ENCODE assay signal across 1 cellular context in genomic region chrX:1391707-1392375, GRCh38.
TF ChIP-seq lines count a peak whose summit lies in the region.

SLC25A6 (minus strand) TSS chrX:1392113; CDS start chrX:1392009, 104 bp downstream.

TF ChIP-seq in HepG2, 621 proteins besides CTCF, POLR2A, EP300 and RAD21 (continued from another document and continues in another):
- TF ChIP-seq MED8 (CRISPR knock-in tag; IDR thresholded peaks at IDR 0.05; ENCODE audit: insufficient replicate concordance) = peak; percentile 91
- TF ChIP-seq FOXM1 (CRISPR knock-in tag; IDR thresholded peaks at IDR 0.05) = no peak
- TF ChIP-seq RBFOX2 (IDR thresholded peaks at IDR 0.05; ENCODE audit: low read depth, low read length) = peak; percentile 98
- TF ChIP-seq NR1H2 (CRISPR knock-in tag; IDR thresholded peaks at IDR 0.05; ENCODE audit: borderline replicate concordance, low read depth) = no peak
- TF ChIP-seq POLR2G (IDR thresholded peaks at IDR 0.05; ENCODE audit: low read depth, low read length) = peak; percentile 94
- TF ChIP-seq, protein P1, sequence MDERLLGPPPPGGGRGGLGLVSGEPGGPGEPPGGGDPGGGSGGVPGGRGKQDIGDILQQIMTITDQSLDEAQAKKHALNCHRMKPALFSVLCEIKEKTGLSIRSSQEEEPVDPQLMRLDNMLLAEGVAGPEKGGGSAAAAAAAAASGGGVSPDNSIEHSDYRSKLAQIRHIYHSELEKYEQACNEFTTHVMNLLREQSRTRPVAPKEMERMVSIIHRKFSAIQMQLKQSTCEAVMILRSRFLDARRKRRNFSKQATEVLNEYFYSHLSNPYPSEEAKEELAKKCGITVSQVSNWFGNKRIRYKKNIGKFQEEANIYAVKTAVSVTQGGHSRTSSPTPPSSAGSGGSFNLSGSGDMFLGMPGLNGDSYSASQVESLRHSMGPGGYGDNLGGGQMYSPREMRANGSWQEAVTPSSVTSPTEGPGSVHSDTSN (CRISPR knock-in tag; IDR thresholded peaks at IDR 0.05) = no peak
- TF ChIP-seq ZNF432 (CRISPR knock-in tag; IDR thresholded peaks at IDR 0.05; ENCODE audit: borderline replicate concordance) = no peak
- TF ChIP-seq NFE2 (CRISPR knock-in tag; IDR thresholded peaks at IDR 0.05) = no peak
- TF ChIP-seq GMEB1 (CRISPR knock-in tag; IDR thresholded peaks at IDR 0.05; ENCODE audit: borderline replicate concordance) = peak; percentile 87
- TF ChIP-seq ZSCAN21 (CRISPR knock-in tag; IDR thresholded peaks at IDR 0.05; ENCODE audit: borderline replicate concordance) = peak; percentile 58; the same call in 1 of the 2 replicates
- TF ChIP-seq RNF219 (CRISPR knock-in tag; IDR thresholded peaks at IDR 0.05) = no peak
- peak; percentile 71 for TF ChIP-seq ZNF563 (CRISPR knock-in tag; IDR thresholded peaks at IDR 0.05)
- TF ChIP-seq, protein P2, sequence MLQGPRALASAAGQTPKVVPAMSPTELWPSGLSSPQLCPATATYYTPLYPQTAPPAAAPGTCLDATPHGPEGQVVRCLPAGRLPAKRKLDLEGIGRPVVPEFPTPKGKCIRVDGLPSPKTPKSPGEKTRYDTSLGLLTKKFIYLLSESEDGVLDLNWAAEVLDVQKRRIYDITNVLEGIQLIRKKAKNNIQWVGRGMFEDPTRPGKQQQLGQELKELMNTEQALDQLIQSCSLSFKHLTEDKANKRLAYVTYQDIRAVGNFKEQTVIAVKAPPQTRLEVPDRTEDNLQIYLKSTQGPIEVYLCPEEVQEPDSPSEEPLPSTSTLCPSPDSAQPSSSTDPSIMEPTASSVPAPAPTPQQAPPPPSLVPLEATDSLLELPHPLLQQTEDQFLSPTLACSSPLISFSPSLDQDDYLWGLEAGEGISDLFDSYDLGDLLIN (CRISPR knock-in tag; IDR thresholded peaks at IDR 0.05; ENCODE audit: borderline replicate concordance) = peak; percentile 86; the same call in 1 of the 2 replicates
- peak; percentile 58 for TF ChIP-seq MED13 (CRISPR knock-in tag; IDR thresholded peaks at IDR 0.05)
- peak; percentile 49; the same call in 1 of the 2 replicates for TF ChIP-seq ZNF891 (CRISPR knock-in tag; IDR thresholded peaks at IDR 0.05)
- no peak for TF ChIP-seq KLF9 (CRISPR knock-in tag; IDR thresholded peaks at IDR 0.05; ENCODE audit: low read depth)
- TF ChIP-seq KLF16 (CRISPR knock-in tag; IDR thresholded peaks at IDR 0.05) = no peak; a peak in 2 of 4 replicates
- TF ChIP-seq, protein P3, sequence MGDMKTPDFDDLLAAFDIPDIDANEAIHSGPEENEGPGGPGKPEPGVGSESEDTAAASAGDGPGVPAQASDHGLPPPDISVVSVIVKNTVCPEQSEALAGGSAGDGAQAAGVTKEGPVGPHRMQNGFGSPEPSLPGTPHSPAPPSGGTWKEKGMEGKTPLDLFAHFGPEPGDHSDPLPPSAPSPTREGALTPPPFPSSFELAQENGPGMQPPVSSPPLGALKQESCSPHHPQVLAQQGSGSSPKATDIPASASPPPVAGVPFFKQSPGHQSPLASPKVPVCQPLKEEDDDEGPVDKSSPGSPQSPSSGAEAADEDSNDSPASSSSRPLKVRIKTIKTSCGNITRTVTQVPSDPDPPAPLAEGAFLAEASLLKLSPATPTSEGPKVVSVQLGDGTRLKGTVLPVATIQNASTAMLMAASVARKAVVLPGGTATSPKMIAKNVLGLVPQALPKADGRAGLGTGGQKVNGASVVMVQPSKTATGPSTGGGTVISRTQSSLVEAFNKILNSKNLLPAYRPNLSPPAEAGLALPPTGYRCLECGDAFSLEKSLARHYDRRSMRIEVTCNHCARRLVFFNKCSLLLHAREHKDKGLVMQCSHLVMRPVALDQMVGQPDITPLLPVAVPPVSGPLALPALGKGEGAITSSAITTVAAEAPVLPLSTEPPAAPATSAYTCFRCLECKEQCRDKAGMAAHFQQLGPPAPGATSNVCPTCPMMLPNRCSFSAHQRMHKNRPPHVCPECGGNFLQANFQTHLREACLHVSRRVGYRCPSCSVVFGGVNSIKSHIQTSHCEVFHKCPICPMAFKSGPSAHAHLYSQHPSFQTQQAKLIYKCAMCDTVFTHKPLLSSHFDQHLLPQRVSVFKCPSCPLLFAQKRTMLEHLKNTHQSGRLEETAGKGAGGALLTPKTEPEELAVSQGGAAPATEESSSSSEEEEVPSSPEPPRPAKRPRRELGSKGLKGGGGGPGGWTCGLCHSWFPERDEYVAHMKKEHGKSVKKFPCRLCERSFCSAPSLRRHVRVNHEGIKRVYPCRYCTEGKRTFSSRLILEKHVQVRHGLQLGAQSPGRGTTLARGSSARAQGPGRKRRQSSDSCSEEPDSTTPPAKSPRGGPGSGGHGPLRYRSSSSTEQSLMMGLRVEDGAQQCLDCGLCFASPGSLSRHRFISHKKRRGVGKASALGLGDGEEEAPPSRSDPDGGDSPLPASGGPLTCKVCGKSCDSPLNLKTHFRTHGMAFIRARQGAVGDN (CRISPR knock-in tag; IDR thresholded peaks at IDR 0.05) = peak; percentile 80
- peak; percentile 89 for TF ChIP-seq SAFB2 (CRISPR knock-in tag; IDR thresholded peaks at IDR 0.05; ENCODE audit: borderline replicate concordance, low read depth)
- TF ChIP-seq ZNF660 (CRISPR knock-in tag; IDR thresholded peaks at IDR 0.05; ENCODE audit: borderline replicate concordance, low read depth) = no peak
- 0 out of 2 replicates have a peak, but pooled peaks have one; percentile 35 for TF ChIP-seq HNF4G (IDR thresholded peaks at IDR 0.05; ENCODE audit: borderline replicate concordance, low read depth, low read length)
- peak; percentile 11 for TF ChIP-seq HNF4G (CRISPR knock-in tag; IDR thresholded peaks at IDR 0.05; ENCODE audit: borderline replicate concordance, low read depth)
- no peak for TF ChIP-seq HOXA9 (CRISPR knock-in tag; IDR thresholded peaks at IDR 0.05; ENCODE audit: borderline replicate concordance)
- TF ChIP-seq MIER3 (CRISPR knock-in tag; IDR thresholded peaks at IDR 0.05; ENCODE audit: borderline replicate concordance) = no peak
- TF ChIP-seq ZNF362 (CRISPR knock-in tag; IDR thresholded peaks at IDR 0.05; ENCODE audit: borderline replicate concordance) = no peak
- TF ChIP-seq ZNF33A (CRISPR knock-in tag; IDR thresholded peaks at IDR 0.05; ENCODE audit: borderline replicate concordance) = no peak
- peak; percentile 88 for TF ChIP-seq RBM39 (IDR thresholded peaks at IDR 0.05; ENCODE audit: low read depth, low read length, poor library complexity, severe bottlenecking)
- peak; percentile 87 for TF ChIP-seq KAT8 (CRISPR knock-in tag; IDR thresholded peaks at IDR 0.05)
- no peak for TF ChIP-seq CBX5 (CRISPR knock-in tag; IDR thresholded peaks at IDR 0.05; ENCODE audit: borderline replicate concordance)
- peak; percentile 35 for TF ChIP-seq YY1 (IDR thresholded peaks at IDR 0.05; ENCODE audit: insufficient read depth, insufficient replicate concordance, low read depth, low read length)
- TF ChIP-seq PPARG (CRISPR knock-in tag; conservative IDR thresholded peaks at IDR 0.05) = no peak; the same call in 1 of the 2 replicates
- TF ChIP-seq CCDC6 (CRISPR knock-in tag; IDR thresholded peaks at IDR 0.05) = no peak
- peak; percentile 54 for TF ChIP-seq CREB1 (IDR thresholded peaks at IDR 0.05)
- TF ChIP-seq CREB1 (CRISPR knock-in tag; IDR thresholded peaks at IDR 0.05) = no peak
- no peak for TF ChIP-seq ZHX2 (IDR thresholded peaks at IDR 0.05; ENCODE audit: low read depth)
- TF ChIP-seq ZHX2 (CRISPR knock-in tag; IDR thresholded peaks at IDR 0.05; ENCODE audit: borderline replicate concordance) = 0 out of 2 replicates have a peak, but pooled peaks have one; percentile 71
- TF ChIP-seq KLF11 (CRISPR knock-in tag; IDR thresholded peaks at IDR 0.05) = no peak
- TF ChIP-seq IRF9 (CRISPR knock-in tag; IDR thresholded peaks at IDR 0.05; ENCODE audit: borderline replicate concordance) = peak; percentile 87; the same call in 1 of the 2 replicates
- no peak for TF ChIP-seq HDAC6 (IDR thresholded peaks at IDR 0.05; ENCODE audit: low read depth, low read length)
- TF ChIP-seq GABPA (IDR thresholded peaks at IDR 0.05; ENCODE audit: low read depth, low read length) = no peak
- no peak for TF ChIP-seq GABPA (CRISPR knock-in tag; IDR thresholded peaks at IDR 0.05; ENCODE audit: low read depth)
- peak; percentile 87 for TF ChIP-seq NR0B2 (CRISPR knock-in tag; IDR thresholded peaks at IDR 0.05)
- no peak for TF ChIP-seq ZNF530 (CRISPR knock-in tag; IDR thresholded peaks at IDR 0.05; ENCODE audit: low read depth)
- no peak for TF ChIP-seq HOXA7 (CRISPR knock-in tag; IDR thresholded peaks at IDR 0.05)
- no peak for TF ChIP-seq KLF13 (CRISPR knock-in tag; IDR thresholded peaks at IDR 0.05)
- TF ChIP-seq NBN (conservative IDR thresholded peaks at IDR 0.05) = no peak
- no peak; the same call in 1 of the 2 replicates for TF ChIP-seq NRL (CRISPR knock-in tag; IDR thresholded peaks at IDR 0.05; ENCODE audit: borderline replicate concordance)
